8 cellular contexts compared by ENCODE assay signal in genomic region chr7:66996444-66997191, GRCh38. TPM values are rescaled to one million over a fixed set of nuclear protein-coding genes. Genes with fewer than 3 reads are reported as not detected.
DNase-seq lines count a peak whose midpoint lies in the region; ATAC-seq and TF ChIP-seq lines count a peak whose summit lies in the region.
"Not testable (repeated sequence)": the region's sequence is repeated elsewhere in the genome, so short reads cannot be mapped to it uniquely, and the experiment has no call there.

Gene TYW1, plus strand, starts transcription at chr7:66996833. Its CDS starts 146 bp downstream, at chr7:66996979.

- peak within 1 kb of the TSS; percentile 85 for H3K4me3 ChIP-seq in GM06990 (replicated peaks; ENCODE audit: low read depth, low read length)

- H3K27ac Mint-ChIP-seq in activated naive CD4-positive, alpha-beta T cell treated with anti-CD3 and anti-CD28 coated beads, Interleukin-2, amount 50 U/mL, for 72 hours, result peak within 1 kb of the TSS; percentile 96 to 97

- H3K27ac ChIP-seq in temporal lobe (ENCODE audit: low read depth, low read length), result peak within 1 kb of the TSS; percentile 78

- not testable (repeated sequence) for H3K36me3 ChIP-seq in GM06990 (ENCODE audit: control insufficient read depth, insufficient read depth, low read length)

- DNase-seq in GM06990 (ENCODE audit: extremely low read depth, insufficient read length) (peak; percentile 91), NCI-H1092 treated with DMSO at 0.1 percent for 48 hours (lab: John Stamatoyannopoulos, UW) (peak; percentile 99), SKM-1 (lab: John Stamatoyannopoulos, UW; ENCODE audit: unreplicated experiment) (peak; percentile 90), glomerular endothelial cell (ENCODE audit: extremely low read depth, low read depth, low spot score) (peak; percentile 92), occipital lobe (lab: John Stamatoyannopoulos, UW) (peak; percentile 99)
- DNase-seq in activated naive CD4-positive, alpha-beta T cell treated with anti-CD3 and anti-CD28 coated beads, Interleukin-2, amount 50 U/mL, for 72 hours (ENCODE audit: low spot score in 2 of 2), result peak; percentile 97 to 99

- H3K27me3 ChIP-seq in GM06990 (replicated peaks; ENCODE audit: control insufficient read depth, insufficient read depth, low read length), result not testable (repeated sequence)

- not testable (repeated sequence) for H3K9me3 Mint-ChIP-seq in activated naive CD4-positive, alpha-beta T cell treated with anti-CD3 and anti-CD28 coated beads, Interleukin-2, amount 50 U/mL, for 72 hours

- TF ChIP-seq CTCF in GM06990 (IDR thresholded peaks at IDR 0.05; ENCODE audit: insufficient read depth, low read length, poor library complexity, severe bottlenecking), result not testable (repeated sequence)

- peak; percentile 92 for ATAC-seq in HG02610 (IDR thresholded peaks at IDR 0.05; ENCODE audit: unreplicated experiment)
- ATAC-seq in activated naive CD4-positive, alpha-beta T cell treated with anti-CD3 and anti-CD28 coated beads, Interleukin-2, amount 50 U/mL, for 72 hours, result peak; percentile 91 to 92

- H3K36me3 Mint-ChIP-seq in activated naive CD4-positive, alpha-beta T cell treated with anti-CD3 and anti-CD28 coated beads, Interleukin-2, amount 50 U/mL, for 72 hours, result peaks cover 16 to 23% of the 10 kb centered on the region in 2 donors

RNA-seq across cellular contexts. Expression of gene TYW1, which starts in this region (rescaled TPM):
- 10 to 100 TPM; 14.1 to 16.1 TPM for total RNA-seq in activated naive CD4-positive, alpha-beta T cell treated with anti-CD3 and anti-CD28 coated beads, Interleukin-2, amount 50 U/mL, for 72 hours
- total RNA-seq in glomerular endothelial cell (13.2 and 35.7 TPM in 2 replicates), occipital lobe (13.9 TPM), temporal lobe (10.6 TPM)

Comparison
In these comparisons a context has a peak if more than half of its experiments do, and no peak if none do; other contexts are left out.
1. Peak in every context shown above with its lines: DNase-seq, ATAC-seq, H3K4me3 ChIP-seq and H3K27ac ChIP-seq.